Comparison of ENCODE assay signal across 14 cellular contexts in genomic region chr1:53835491-53835890, GRCh38. TPM values are rescaled to one million over a fixed set of nuclear protein-coding genes. Genes with fewer than 3 reads are reported as not detected.
A peak's percentile ranks its signal among the peaks of the same experiment; 100 is the strongest.
DNase-seq lines count a peak whose midpoint lies in the region; ATAC-seq, FAIRE-seq and TF ChIP-seq lines count a peak whose summit lies in the region.
"Had no signal": no experiment of that assay in that cellular context is flagged by ENCODE, and none has a peak within 500 bp of the region (broad histone marks: within the 10 kb centered on the region; RNA-seq: fewer than 3 reads in every experiment).

No MANE protein-coding gene starts in this region.

- no peak for DNase-seq in HepG2 (ENCODE audit: low spot score)
- DNase-seq in right lobe of liver, result no peak
- DNase-seq in astrocyte of the spinal cord (ENCODE audit: low read depth, low spot score), result peak; percentile 9
- no peak for DNase-seq in DMS53 treated with DMSO at 0.1 percent for 48 hours (lab: John Stamatoyannopoulos, UW; ENCODE audit: unreplicated experiment)
- DNase-seq in omental fat pad (ENCODE audit: low spot score), result no peak
- no peak for DNase-seq in NCI-H2081 treated with DMSO at 0.1 percent for 48 hours (lab: John Stamatoyannopoulos, UW)
- DNase-seq in posterior vena cava (ENCODE audit: low spot score), result no peak
- DNase-seq: DMS79 treated with DMSO at 0.1 percent for 48 hours, mammary epithelial cell, ovary, upper lobe of left lung had no signal

- in situ Hi-C loops in HepG2 (cut with HindIII; ENCODE audit: extremely low pct_ligation_motif_present, low pct_unique_long_range_greater_than_20kb), result no loop called here
- in situ Hi-C loops in astrocyte of the spinal cord (cut with HindIII; ENCODE audit: low sequenced_read_pairs), result no loop called here

- H3K9me2 ChIP-seq in Loucy (replicated peaks; ENCODE audit: low read depth, low read length), result no peaks in the 10 kb centered on the region

- 100% methylated on average over 2 of the region's 2 CpGs for WGBS in HepG2 (ENCODE audit: low lambda C conversion rate)
- 100% methylated on average over 2 of the region's 2 CpGs for WGBS in right lobe of liver (ENCODE audit: insufficient coverage, low coverage, low lambda C conversion rate, missing lambda C conversion rate)

- H3K79me2 ChIP-seq in HepG2 (ENCODE audit: insufficient read depth, low read length) (peaks cover 46% of the 10 kb centered on the region), Loucy (ENCODE audit: insufficient read depth, low read length) (peaks cover 61% of the 10 kb centered on the region)

- H3K9me3 ChIP-seq in HepG2 (ENCODE audit: low read length), result no peaks in the 10 kb centered on the region
- no peaks in the 10 kb centered on the region for H3K9me3 ChIP-seq in right lobe of liver
- H3K9me3 ChIP-seq in Loucy (ENCODE audit: insufficient read depth, low read depth, low read length), result no peaks in the 10 kb centered on the region
- H3K9me3 ChIP-seq: ovary, upper lobe of left lung had no signal

- CTCF ChIA-PET in HepG2 (lab: Yijun Ruan, JAX; ENCODE audit: low intra/inter-chr PET ratio, low total read pairs), result no interaction called here

- no peaks in the 10 kb centered on the region; the same call in 1 of the 2 replicates for H4K20me1 ChIP-seq in HepG2 (ENCODE audit: insufficient read depth, low read length)
- H4K20me1 ChIP-seq in Loucy (ENCODE audit: insufficient read depth, low read length, poor library complexity, severe bottlenecking), result peaks cover 28% of the 10 kb centered on the region

- FAIRE-seq in HepG2 (lab: Jason Lieb, UNC), result no peak

- intact Hi-C loops in HepG2 (cut with micrococcal nuclease; ENCODE audit: unreplicated experiment), result loop anchor here (5.0 kb wide), 1 partner anchor 882 kb away; the partner anchor contains the start of gene TTC4
- intact Hi-C loops in right lobe of liver (cut with DNase I), result no loop called here
- intact Hi-C loops in posterior vena cava (cut with DNase I), result no loop called here

- no peak for ATAC-seq in HepG2
- ATAC-seq in right lobe of liver, result no peak
- no peak for ATAC-seq in omental fat pad (ENCODE audit: low FRiP score)

- no peak for TF ChIP-seq RAD21 in HepG2 (CRISPR knock-in tag; IDR thresholded peaks at IDR 0.05)

- POLR2A ChIA-PET in HepG2 (lab: Yijun Ruan, JAX), result no interaction called here

- TF ChIP-seq EP300 in HepG2 (IDR thresholded peaks at IDR 0.05; ENCODE audit: low read depth in 2 of 2, low read length in 2 of 2), result no peak
- TF ChIP-seq EP300 in HepG2 (CRISPR knock-in tag; IDR thresholded peaks at IDR 0.05; ENCODE audit: borderline replicate concordance), result no peak

- TF ChIP-seq POLR2A in HepG2 (IDR thresholded peaks at IDR 0.05; ENCODE audit: insufficient read depth in 1 of 2, low read depth in 2 of 2, low read length in 2 of 2), result no peak
- TF ChIP-seq POLR2A in right lobe of liver (IDR thresholded peaks at IDR 0.05), result no peak

- no peaks in the 10 kb centered on the region for H3F3A ChIP-seq in Loucy (ENCODE audit: low read depth)

- BruUV-seq in HepG2 (replicated peaks; lab: Mats Ljungman, UMichigan), result no TSS peak

- no peak overlapping the region for H3K9ac ChIP-seq in HepG2 (ENCODE audit: insufficient read depth, low read depth, low read length)
- H3K9ac ChIP-seq in Loucy (ENCODE audit: low read depth, low read length, poor library complexity, severe bottlenecking), result peak overlapping the region; percentile 56

- no peak overlapping the region for H3K4me3 ChIP-seq in HepG2 (replicated peaks in 1 of 3; ENCODE audit: insufficient read depth in 1 of 3, low read depth in 2 of 3, low read length in 3 of 3)
- H3K4me3 ChIP-seq in right lobe of liver, result no peak overlapping the region
- peak overlapping the region; percentile 96 for H3K4me3 ChIP-seq in Loucy (ENCODE audit: low read length, poor library complexity, severe bottlenecking)
- no peak overlapping the region for H3K4me3 ChIP-seq in astrocyte of the spinal cord (ENCODE audit: low read depth, low read length)
- H3K4me3 ChIP-seq: cardiac muscle cell, ovary, upper lobe of left lung had no signal

- H3K4me2 ChIP-seq in HepG2 (ENCODE audit: low read depth, low read length), result 0 out of 2 replicates have a peak overlapping the region, but pooled peaks have one; percentile 90
- peak overlapping the region; percentile 70 for H3K4me2 ChIP-seq in Loucy (ENCODE audit: low read depth, low read length, poor library complexity, severe bottlenecking)

- H3K27me3 ChIP-seq in HepG2 (ENCODE audit: control insufficient read depth in 1 of 2, insufficient read depth in 2 of 2, low read length in 2 of 2) (no peaks in the 10 kb centered on the region), right lobe of liver (no peaks in the 10 kb centered on the region), Loucy (ENCODE audit: insufficient read depth, low read length, poor library complexity, severe bottlenecking) (peaks cover 4% of the 10 kb centered on the region)
- H3K27me3 ChIP-seq: cardiac muscle cell, ovary, upper lobe of left lung had no signal

- no peak overlapping the region for H2AFZ ChIP-seq in HepG2 (ENCODE audit: low read length)
- H2AFZ ChIP-seq in Loucy (ENCODE audit: low read length), result no peak overlapping the region

- H3K4me1 ChIP-seq in HepG2 (ENCODE audit: insufficient read depth, low read length) (peaks cover 24% of the 10 kb centered on the region), right lobe of liver (peaks cover 0 to 8% (median 0%) of the 10 kb centered on the region in 4 donors), Loucy (ENCODE audit: insufficient read depth, low read length, poor library complexity, severe bottlenecking) (peaks cover 27% of the 10 kb centered on the region)

- no peak for TF ChIP-seq CTCF in HepG2 (CRISPR knock-in tag; IDR thresholded peaks at IDR 0.05)
- no peak for TF ChIP-seq CTCF in right lobe of liver (IDR thresholded peaks at IDR 0.05)
- no peak for TF ChIP-seq CTCF in Loucy (conservative IDR thresholded peaks at IDR 0.05; ENCODE audit: low read length)
- TF ChIP-seq CTCF in astrocyte of the spinal cord (IDR thresholded peaks at IDR 0.05; ENCODE audit: low read depth, low read length), result no peak
- TF ChIP-seq CTCF in omental fat pad (IDR thresholded peaks at IDR 0.05), result no peak

- H3K36me3 ChIP-seq in HepG2 (replicated peaks in 1 of 2; ENCODE audit: control insufficient read depth in 1 of 2, insufficient read depth in 2 of 2, low read length in 2 of 2) (peaks cover 0 to 8% of the 10 kb centered on the region in 2 experiments; a peak in 3 of 5 replicates), right lobe of liver (no peaks in the 10 kb centered on the region), Loucy (ENCODE audit: insufficient read depth, low read length) (no peaks in the 10 kb centered on the region)
- H3K36me3 ChIP-seq: cardiac muscle cell, ovary had no signal

- H3K27ac ChIP-seq in HepG2 (ENCODE audit: extremely low read length, insufficient read depth, low read length) (no peak overlapping the region), right lobe of liver (no peak overlapping the region)
- H3K27ac ChIP-seq: cardiac muscle cell, ovary, upper lobe of left lung had no signal

RNA-seq across cellular contexts. Expression of gene NDC1, which starts 2.6 kb away (rescaled TPM):
- 44.6 and 50.9 TPM in 2 replicates for total RNA-seq in HepG2 (2016; rRNA removed; fragmentation: Illumina TruSeq; extraction: Trizol)
- total RNA-seq in HepG2 (2016; cell fraction: cytosol; rRNA removed; fragmentation: Illumina TruSeq; extraction: Trizol; ENCODE audit: low read depth), result 14.3 TPM in 2 replicates
- 43.8 and 49.0 TPM in 2 replicates for total RNA-seq in HepG2 (2016; cell fraction: insoluble cytoplasmic fraction; rRNA removed; fragmentation: Illumina TruSeq; extraction: Trizol)
- total RNA-seq in HepG2 (2016; cell fraction: membrane; rRNA removed; fragmentation: Illumina TruSeq; extraction: Trizol), result 24.9 and 31.6 TPM in 2 replicates
- total RNA-seq in HepG2 (2016; cell fraction: nucleus; rRNA removed; fragmentation: Illumina TruSeq; extraction: Trizol), result 44.8 and 50.7 TPM in 2 replicates
- polyA plus RNA-seq in HepG2 (2011; rRNA removed), result 20.9 and 38.1 TPM in 2 replicates
- polyA plus RNA-seq in HepG2 (2011; cell fraction: cytosol; rRNA removed), result 19.6 and 22.9 TPM in 2 replicates
- 7.1 and 8.4 TPM in 2 replicates for polyA plus RNA-seq in HepG2 (2011; cell fraction: nucleus; rRNA removed)
- 12.2 and 17.5 TPM in 2 replicates for polyA plus RNA-seq in HepG2 (2012)
- polyA plus RNA-seq in HepG2 (2016; cell fraction: cytosol; fragmentation: Illumina TruSeq; extraction: Trizol; ENCODE audit: low read depth), result 3.9 and 4.1 TPM in 2 replicates
- 28.2 and 29.8 TPM in 2 replicates for polyA plus RNA-seq in HepG2 (2016; cell fraction: insoluble cytoplasmic fraction; fragmentation: Illumina TruSeq; extraction: Trizol; ENCODE audit: low read depth)
- 11.7 and 13.0 TPM in 2 replicates for polyA plus RNA-seq in HepG2 (2016; cell fraction: membrane; fragmentation: Illumina TruSeq; extraction: Trizol; ENCODE audit: low read depth)
- 44.5 and 45.2 TPM in 2 replicates for polyA plus RNA-seq in HepG2 (2016; cell fraction: nucleus; fragmentation: Illumina TruSeq; extraction: Trizol; ENCODE audit: insufficient read depth, low read depth)
- polyA minus RNA-seq in HepG2 (2011; rRNA and poly(A)+ RNA removed; ENCODE audit: low replicate concordance), result 112 and 221 TPM in 2 replicates
- 28.3 and 30.2 TPM in 2 replicates for polyA minus RNA-seq in HepG2 (2011; cell fraction: cytosol; rRNA and poly(A)+ RNA removed)
- 15.7 and 18.4 TPM in 2 replicates for polyA minus RNA-seq in HepG2 (2011; cell fraction: nucleus; rRNA and poly(A)+ RNA removed)
- total RNA-seq in right lobe of liver, result 10 to 100 TPM in 2 of 6 experiments, 1 to 10 TPM in 4; 4.3 to 10.9 (median 5.7) TPM
- total RNA-seq in omental fat pad, result 10 to 100 TPM in 3 of 4 donors, 1 to 10 TPM in 1; 9.2 to 16.3 (median 11.8) TPM
- total RNA-seq in posterior vena cava, result 1 to 10 TPM; 6.0 to 6.9 TPM

RNA-seq across cellular contexts. Expression of gene YIPF1, which starts 54.1 kb away (rescaled TPM):
- 19.0 and 21.1 TPM in 2 replicates for total RNA-seq in HepG2 (2016; rRNA removed; fragmentation: Illumina TruSeq; extraction: Trizol)
- total RNA-seq in HepG2 (2016; cell fraction: cytosol; rRNA removed; fragmentation: Illumina TruSeq; extraction: Trizol; ENCODE audit: low read depth), result 7.5 and 9.3 TPM in 2 replicates
- 18.1 and 18.6 TPM in 2 replicates for total RNA-seq in HepG2 (2016; cell fraction: insoluble cytoplasmic fraction; rRNA removed; fragmentation: Illumina TruSeq; extraction: Trizol)
- total RNA-seq in HepG2 (2016; cell fraction: membrane; rRNA removed; fragmentation: Illumina TruSeq; extraction: Trizol), result 16.3 and 17.7 TPM in 2 replicates
- 17.0 and 19.0 TPM in 2 replicates for total RNA-seq in HepG2 (2016; cell fraction: nucleus; rRNA removed; fragmentation: Illumina TruSeq; extraction: Trizol)
- 30.8 and 31.9 TPM in 2 replicates for polyA plus RNA-seq in HepG2 (2011; rRNA removed)
- 23.5 and 33.7 TPM in 2 replicates for polyA plus RNA-seq in HepG2 (2011; cell fraction: cytosol; rRNA removed)
- polyA plus RNA-seq in HepG2 (2011; cell fraction: nucleus; rRNA removed), result 13.9 and 16.7 TPM in 2 replicates
- 13.4 and 20.3 TPM in 2 replicates for polyA plus RNA-seq in HepG2 (2012)
- 7.9 and 13.0 TPM in 2 replicates for polyA plus RNA-seq in HepG2 (2016; cell fraction: cytosol; fragmentation: Illumina TruSeq; extraction: Trizol; ENCODE audit: low read depth)
- polyA plus RNA-seq in HepG2 (2016; cell fraction: insoluble cytoplasmic fraction; fragmentation: Illumina TruSeq; extraction: Trizol; ENCODE audit: low read depth), result 20.3 and 20.4 TPM in 2 replicates
- polyA plus RNA-seq in HepG2 (2016; cell fraction: membrane; fragmentation: Illumina TruSeq; extraction: Trizol; ENCODE audit: low read depth), result 14.9 and 17.0 TPM in 2 replicates
- polyA plus RNA-seq in HepG2 (2016; cell fraction: nucleus; fragmentation: Illumina TruSeq; extraction: Trizol; ENCODE audit: insufficient read depth, low read depth), result 24.4 and 26.4 TPM in 2 replicates
- polyA minus RNA-seq in HepG2 (2011; rRNA and poly(A)+ RNA removed; ENCODE audit: low replicate concordance), result 26.9 and 28.2 TPM in 2 replicates
- 9.4 and 12.6 TPM in 2 replicates for polyA minus RNA-seq in HepG2 (2011; cell fraction: cytosol; rRNA and poly(A)+ RNA removed)
- 10.3 and 15.3 TPM in 2 replicates for polyA minus RNA-seq in HepG2 (2011; cell fraction: nucleus; rRNA and poly(A)+ RNA removed)
- total RNA-seq in right lobe of liver, result 10 to 100 TPM; 20.5 to 34.5 (median 25.4) TPM
- total RNA-seq in omental fat pad, result 10 to 100 TPM; 14.8 to 29.4 (median 21.0) TPM
- total RNA-seq in posterior vena cava, result 10 to 100 TPM; 13.8 to 15.1 TPM

RNA-seq across cellular contexts. Expression of gene DIO1, which starts 58.5 kb away (rescaled TPM):
- total RNA-seq in HepG2 (2016; rRNA removed; fragmentation: Illumina TruSeq; extraction: Trizol) (31.1 and 45.6 TPM in 2 replicates), right lobe of liver (100 to 1,000 TPM in 3 of 6 experiments, 10 to 100 TPM in 3; 27.2 to 132 (median 72.1) TPM), omental fat pad (not detected), posterior vena cava (not detected)
- 6.5 and 7.5 TPM in 2 replicates for total RNA-seq in HepG2 (2016; cell fraction: cytosol; rRNA removed; fragmentation: Illumina TruSeq; extraction: Trizol; ENCODE audit: low read depth)
- total RNA-seq in HepG2 (2016; cell fraction: insoluble cytoplasmic fraction; rRNA removed; fragmentation: Illumina TruSeq; extraction: Trizol), result 32.5 and 46.6 TPM in 2 replicates
- total RNA-seq in HepG2 (2016; cell fraction: membrane; rRNA removed; fragmentation: Illumina TruSeq; extraction: Trizol), result 19.8 and 20.1 TPM in 2 replicates
- total RNA-seq in HepG2 (2016; cell fraction: nucleus; rRNA removed; fragmentation: Illumina TruSeq; extraction: Trizol), result 40.7 and 43.4 TPM in 2 replicates
- polyA plus RNA-seq in HepG2 (2011; rRNA removed), result 13.5 and 16.3 TPM in 2 replicates
- 11.0 and 14.6 TPM in 2 replicates for polyA plus RNA-seq in HepG2 (2011; cell fraction: cytosol; rRNA removed)
- polyA plus RNA-seq in HepG2 (2011; cell fraction: nucleus; rRNA removed), result 6.9 and 7.0 TPM in 2 replicates
- polyA plus RNA-seq in HepG2 (2012), result 8.0 and 13.8 TPM in 2 replicates
- 4.3 and 4.9 TPM in 2 replicates for polyA plus RNA-seq in HepG2 (2016; cell fraction: cytosol; fragmentation: Illumina TruSeq; extraction: Trizol; ENCODE audit: low read depth)
- polyA plus RNA-seq in HepG2 (2016; cell fraction: insoluble cytoplasmic fraction; fragmentation: Illumina TruSeq; extraction: Trizol; ENCODE audit: low read depth), result 27.2 and 29.7 TPM in 2 replicates
- 9.8 and 10.5 TPM in 2 replicates for polyA plus RNA-seq in HepG2 (2016; cell fraction: membrane; fragmentation: Illumina TruSeq; extraction: Trizol; ENCODE audit: low read depth)
- polyA plus RNA-seq in HepG2 (2016; cell fraction: nucleus; fragmentation: Illumina TruSeq; extraction: Trizol; ENCODE audit: insufficient read depth, low read depth), result 59.0 and 63.1 TPM in 2 replicates
- polyA minus RNA-seq in HepG2 (2011; rRNA and poly(A)+ RNA removed; ENCODE audit: low replicate concordance), result 20.1 TPM in 1 of 2 replicates, not detected in the other
- polyA minus RNA-seq in HepG2 (2011; cell fraction: cytosol; rRNA and poly(A)+ RNA removed), result 7.8 and 8.1 TPM in 2 replicates
- polyA minus RNA-seq in HepG2 (2011; cell fraction: nucleus; rRNA and poly(A)+ RNA removed), result 13.6 and 13.8 TPM in 2 replicates
- total RNA-seq: cardiac muscle cell, epithelial cell of proximal tubule, mammary epithelial cell had no signal
- polyA plus RNA-seq: cardiac muscle cell, mammary epithelial cell, ovary had no signal

Comparison
In these comparisons a context has a peak if more than half of its experiments do, and no peak if none do; other contexts are left out.
1. RNA of gene DIO1, which starts 58.5 kb away (total RNA-seq): 27.2 to 132 TPM in right lobe of liver and 6.5 to 46.6 TPM in HepG2; not detected in posterior vena cava and not detected in omental fat pad; every median in the first group is over 4 times any median in the second.